11 cellular contexts compared by ENCODE assay signal in genomic region chr1:225766967-225767413, GRCh38.
A peak's percentile ranks its signal among the peaks of the same experiment; 100 is the strongest.
DNase-seq lines count a peak whose midpoint lies in the region; ATAC-seq and TF ChIP-seq lines count a peak whose summit lies in the region.
"Had no signal": no experiment of that assay in that cellular context is flagged by ENCODE, and none has a peak within 500 bp of the region (broad histone marks: within the 10 kb centered on the region; RNA-seq: fewer than 3 reads in every experiment).

No MANE protein-coding gene starts in this region.

- H3K27me3 ChIP-seq in ACC112 (ENCODE audit: insufficient read depth, low read length) (no peaks in the 10 kb centered on the region), mucosa of rectum (ENCODE audit: control insufficient read depth in 2 of 2, insufficient read depth in 2 of 2, low read length in 2 of 2) (no peaks in the 10 kb centered on the region)

- H3K27ac ChIP-seq in ACC112 (ENCODE audit: low read depth, low read length) (peak overlapping the region; percentile 88), coronary artery (peak overlapping the region; percentile 71 to 88), mucosa of rectum (ENCODE audit: low read depth in 2 of 2, low read length in 2 of 2) (peak overlapping the region; percentile 59 to 69)

- H3K79me2 ChIP-seq in ACC112 (ENCODE audit: control insufficient read depth, insufficient read depth, low read length, unreplicated experiment) = no peaks in the 10 kb centered on the region

- ATAC-seq in HG03196 (IDR thresholded peaks at IDR 0.05; ENCODE audit: unreplicated experiment) = no peak
- ATAC-seq: activated T-helper 17 cell treated with anti-CD3 and anti-CD28 coated beads, Interleukin-2, amount 50 U/mL, for 72 hours had no signal

- peaks cover 71% of the 10 kb centered on the region for H3K4me1 ChIP-seq in ACC112 (ENCODE audit: control insufficient read depth, insufficient read depth, low read length, unreplicated experiment)
- peaks cover 7 to 13% of the 10 kb centered on the region in 2 donors for H3K4me1 ChIP-seq in mucosa of rectum (ENCODE audit: control insufficient read depth in 2 of 2, insufficient read depth in 2 of 2, low read length in 2 of 2)

- DNase-seq in NCI-H1694 treated with DMSO at 0.1 percent for 48 hours (lab: John Stamatoyannopoulos, UW) (peak; percentile 94), coronary artery (ENCODE audit: low spot score) (peak; percentile 78), NCI-H2227 (lab: John Stamatoyannopoulos, UW; ENCODE audit: unreplicated experiment) (no peak), DMS153 treated with DMSO at 0.1 percent for 48 hours (lab: John Stamatoyannopoulos, UW; ENCODE audit: unreplicated experiment) (no peak)
- no peak for DNase-seq in activated CD4-positive, alpha-beta T cell treated with anti-CD3 and anti-CD28 coated beads, Interleukin-2, amount 50 U/mL, for 1 hour
- DNase-seq: DND-41; stimulated activated CD4-positive, alpha-beta T cell treated with anti-CD3 and anti-CD28 coated beads, Interleukin-12 subunit alpha, Interleukin-12 subunit beta, amount 100 ng/mL, for 4 hours had no signal

- H3K36me3 ChIP-seq in ACC112 (ENCODE audit: insufficient read depth, low read length) (no peaks in the 10 kb centered on the region), mucosa of rectum (ENCODE audit: control insufficient read depth in 2 of 2, insufficient read depth in 2 of 2, low read length in 2 of 2) (no peaks in the 10 kb centered on the region)

- H3K9ac ChIP-seq in mucosa of rectum (ENCODE audit: low read depth in 1 of 2, low read length in 2 of 2) = peak overlapping the region in 1 of 2 donors; percentile 6

- TF ChIP-seq CTCF in coronary artery (IDR thresholded peaks at IDR 0.05) = no peak

- H3K4me3 ChIP-seq in ACC112 (ENCODE audit: low read depth, low read length) (peak overlapping the region; percentile 57), coronary artery (peak overlapping the region; percentile 20), mucosa of rectum (ENCODE audit: low read length in 2 of 2) (no peak overlapping the region)

- H2AFZ ChIP-seq in ACC112 (ENCODE audit: low read length, unreplicated experiment) = peak overlapping the region; percentile 90

- H3K9me3 ChIP-seq in mucosa of rectum (ENCODE audit: control insufficient read depth in 2 of 2, low read length in 2 of 2) = no peaks in the 10 kb centered on the region

Comparison
In these comparisons a context has a peak if more than half of its experiments do, and no peak if none do; other contexts are left out.
1. H3K4me3 ChIP-seq: peak in ACC112 (single experiment) and coronary artery (single experiment); none in mucosa of rectum (0 of 2).
2. DNase-seq: peak in NCI-H1694 treated with DMSO at 0.1 percent for 48 hours (single experiment) and coronary artery (single experiment); none in NCI-H2227 (single experiment), DMS153 treated with DMSO at 0.1 percent for 48 hours (single experiment) and activated CD4-positive, alpha-beta T cell treated with anti-CD3 and anti-CD28 coated beads, Interleukin-2, amount 50 U/mL, for 1 hour (single experiment).
3. Peak in every context shown above with its lines, with median percentiles within 50 percentile points of each other: H3K27ac ChIP-seq.